9 cellular contexts compared by ENCODE assay signal in genomic region chr16:89431158-89431584, GRCh38. TPM values are rescaled to one million over a fixed set of nuclear protein-coding genes. Genes with fewer than 3 reads are reported as not detected.
DNase-seq lines count a peak whose midpoint lies in the region; ATAC-seq, FAIRE-seq and TF ChIP-seq lines count a peak whose summit lies in the region.
"Had no signal": no experiment of that assay in that cellular context is flagged by ENCODE, and none has a peak within 500 bp of the region (broad histone marks: within the 10 kb centered on the region; RNA-seq: fewer than 3 reads in every experiment).

No MANE protein-coding gene starts in this region.

- H3K27me3 ChIP-seq in colonic mucosa (no peaks in the 10 kb centered on the region), lower lobe of right lung (ENCODE audit: low read depth) (no peaks in the 10 kb centered on the region), tibial artery (no peaks in the 10 kb centered on the region)

- H3K27ac ChIP-seq in A549 (peak overlapping the region in 1 of 2 experiments; percentile 8; a peak in 1 of 6 replicates), colonic mucosa (peak overlapping the region; percentile 42), lower lobe of right lung (no peak overlapping the region), tibial artery (no peak overlapping the region)

- peak; percentile 52 to 70 for DNase-seq in A549 (ENCODE audit: low read depth in 1 of 2, low spot score in 1 of 2)
- DNase-seq in GM04504 (ENCODE audit: low read depth): peak; percentile 85
- DNase-seq in colonic mucosa: peak; percentile 74
- DNase-seq in lower lobe of right lung: no peak
- no peak for DNase-seq in HK-2 (ENCODE audit: unreplicated experiment)
- DNase-seq in tibial artery: no peak

- H3K4me1 ChIP-seq in A549 (peaks cover 41% of the 10 kb centered on the region), colonic mucosa (peaks cover 15% of the 10 kb centered on the region), lower lobe of right lung (peaks cover 42% of the 10 kb centered on the region), tibial artery (peaks cover 0 to 42% (median 24%) of the 10 kb centered on the region in 4 donors)

- TF ChIP-seq RAD21 in A549 (conservative IDR thresholded peaks at IDR 0.05 in 1 of 2, IDR thresholded peaks at IDR 0.05 in 1 of 2): no peak

- no peak overlapping the region for H3K4me3 ChIP-seq in A549
- H3K4me3 ChIP-seq in colonic mucosa: no peak overlapping the region
- no peak overlapping the region for H3K4me3 ChIP-seq in lower lobe of right lung
- no peak overlapping the region for H3K4me3 ChIP-seq in tibial artery
- H3K4me3 ChIP-seq: skin epidermis had no signal

- no peak for FAIRE-seq in A549 (lab: Jason Lieb, UNC)

- H3K9me3 ChIP-seq in A549 (no peaks in the 10 kb centered on the region), colonic mucosa (no peaks in the 10 kb centered on the region), lower lobe of right lung (no peaks in the 10 kb centered on the region), tibial artery (no peaks in the 10 kb centered on the region)

- H3K9ac ChIP-seq in colonic mucosa (ENCODE audit: low read depth in 2 of 2, low read length in 2 of 2): peak overlapping the region in 1 of 2 donors; percentile 22

- TF ChIP-seq CTCF in A549 (IDR thresholded peaks at IDR 0.05) (no peak), colonic mucosa (IDR thresholded peaks at IDR 0.05) (no peak), lower lobe of right lung (IDR thresholded peaks at IDR 0.05) (no peak), tibial artery (IDR thresholded peaks at IDR 0.05) (no peak)

- POLR2A ChIA-PET in A549 (lab: Yijun Ruan, JAX): no interaction called here

- intact Hi-C loops in colonic mucosa (cut with DNase I): no loop called here
- intact Hi-C loops in lower lobe of right lung (cut with DNase I): no loop called here
- intact Hi-C loops in tibial artery (cut with DNase I; ENCODE audit: low total_unique reads): no loop called here

- no peak for TF ChIP-seq EP300 in A549 (IDR thresholded peaks at IDR 0.05)

- peak overlapping the region; percentile 68 for H3K4me2 ChIP-seq in A549

- ATAC-seq in A549: peak; percentile 88 to 90
- ATAC-seq in lower lobe of right lung: peak; percentile 71 to 75
- ATAC-seq in GM21825 (IDR thresholded peaks at IDR 0.05; ENCODE audit: unreplicated experiment): no peak
- ATAC-seq in HG03135 (IDR thresholded peaks at IDR 0.05; ENCODE audit: unreplicated experiment): no peak

- H3K36me3 ChIP-seq in colonic mucosa (no peaks in the 10 kb centered on the region), lower lobe of right lung (no peaks in the 10 kb centered on the region), tibial artery (no peaks in the 10 kb centered on the region)

- TF ChIP-seq POLR2A in A549 (IDR thresholded peaks at IDR 0.05; ENCODE audit: low read length): no peak

- CTCF ChIA-PET in A549 (lab: Yijun Ruan, JAX): interaction anchor here (1.1 to 2.0 kb wide), 3 partner anchors 8 to 619 kb away, joined by 3 to 5 read pairs (median 3); no protein-coding TSS in a partner anchor

- 14% methylated on average over 12 of the region's 12 CpGs for WGBS in A549 (ENCODE audit: missing lambda C conversion rate)

TF ChIP-seq in A549, 52 proteins besides CTCF, POLR2A, EP300 and RAD21:
- TF ChIP-seq CBX8 (IDR thresholded peaks at IDR 0.05) (no peak), MAX (IDR thresholded peaks at IDR 0.05) (peak; percentile 34; the same call in 1 of the 2 replicates), MAFK (IDR thresholded peaks at IDR 0.05; ENCODE audit: partially characterized antibody) (no peak), JUNB (IDR thresholded peaks at IDR 0.05) (no peak), REST (IDR thresholded peaks at IDR 0.05) (no peak), EHMT2 (IDR thresholded peaks at IDR 0.05; ENCODE audit: low read depth) (no peak), RNF2 (IDR thresholded peaks at IDR 0.05; ENCODE audit: borderline replicate concordance, low read depth) (no peak), HOXA7 (CRISPR knock-in tag; IDR thresholded peaks at IDR 0.05) (no peak)

RNA-seq across cellular contexts. Expression of gene ANKRD11, which starts 59.2 kb away (rescaled TPM):
- polyA plus RNA-seq in A549 (2011; rRNA removed) (54.9 and 57.4 TPM in 2 replicates), A549 (2017; fragmentation: RNase III; extraction: RNeasy Plus Mini Kit Qiagen cat#74134 plus additional on column Dnase treatment) (50.4 to 56.7 TPM (median 53.6 TPM) in 3 replicates)
- polyA plus RNA-seq in A549 (2012; cell fraction: cytosol; rRNA removed): 56.7 and 61.7 TPM in 2 replicates
- 130 and 154 TPM in 2 replicates for polyA plus RNA-seq in A549 (2012; cell fraction: nucleus; rRNA removed)
- polyA minus RNA-seq in A549 (2011; rRNA and poly(A)+ RNA removed): 43.6 and 69.7 TPM in 2 replicates
- total RNA-seq in colonic mucosa (100 to 1,000 TPM in 1 of 2 donors, 10 to 100 TPM in 1; 69.4 to 129 TPM), lower lobe of right lung (127 TPM)

Comparison
In these comparisons a context has a peak if more than half of its experiments do, and no peak if none do; other contexts are left out.
1. ATAC-seq: peak in A549 (2 of 2) and lower lobe of right lung (2 of 2); none in GM21825 (single experiment) and HG03135 (single experiment).
2. DNase-seq: peak in A549 (2 of 2), GM04504 (single experiment) and colonic mucosa (single experiment); none in lower lobe of right lung (single experiment), HK-2 (single experiment) and tibial artery (0 of 2).